Comparison of ENCODE assay signal across 8 cellular contexts in genomic region chr2:235050992-235051351, GRCh38.
DNase-seq lines count a peak whose midpoint lies in the region; ATAC-seq, FAIRE-seq and TF ChIP-seq lines count a peak whose summit lies in the region.

No MANE protein-coding gene starts in this region.

- TF ChIP-seq CTCF in WERI-Rb-1 (IDR thresholded peaks at IDR 0.05; ENCODE audit: low read depth, low read length) (0 out of 2 replicates have a peak, but pooled peaks have one; percentile 9), pancreas (IDR thresholded peaks at IDR 0.05) (no peak)

- H3K27ac ChIP-seq in WERI-Rb-1 (peak overlapping the region; percentile 46), pancreas (peak overlapping the region; percentile 87 to 94 (median 88))

- H3K9me3 ChIP-seq in WERI-Rb-1 (ENCODE audit: severe bottlenecking) (no peaks in the 10 kb centered on the region), pancreas (no peaks in the 10 kb centered on the region)

- WGBS in pancreas, 2 donors = 1 to 2% methylated on average over 6 of the region's 6 CpGs

- H3K27me3 ChIP-seq in WERI-Rb-1 (ENCODE audit: insufficient read depth, low read depth, severe bottlenecking) (no peaks in the 10 kb centered on the region), pancreas (no peaks in the 10 kb centered on the region)

- H3K4me1 ChIP-seq in pancreas = peaks cover 54 to 80% (median 69%) of the 10 kb centered on the region in 3 donors

- ATAC-seq in Right ventricle myocardium inferior (peak; percentile 90), pancreas (peak; percentile 61 to 73 (median 66)), GM19324 (IDR thresholded peaks at IDR 0.05; ENCODE audit: low FRiP score, unreplicated experiment) (no peak)

- intact Hi-C loops in Right ventricle myocardium inferior (cut with DNase I) (loop anchor here (2.0 kb wide), 1 partner anchor 98 kb away; the partner anchor contains the start of gene SH3BP4), pancreas (cut with DNase I) (loop anchor here in 1 of 3 donors (10.0 kb wide), 1 partner anchor 176 kb away; no protein-coding TSS in a partner anchor)

- FAIRE-seq in pancreas (lab: Jason Lieb, UNC) = peak; percentile 87

- H3K4me3 ChIP-seq in WERI-Rb-1 (ENCODE audit: low read depth, low read length) (no peak overlapping the region), pancreas (no peak overlapping the region)

- peaks cover 85% of the 10 kb centered on the region for H3K36me3 ChIP-seq in WERI-Rb-1
- peaks cover 0 to 47% (median 21%) of the 10 kb centered on the region in 3 donors for H3K36me3 ChIP-seq in pancreas

- peak; percentile 94 for DNase-seq in DMS 273 (lab: John Stamatoyannopoulos, UW; ENCODE audit: unreplicated experiment)
- peak; percentile 72 for DNase-seq in NCI-H1417 treated with DMSO at 0.1 percent for 48 hours (lab: John Stamatoyannopoulos, UW)
- DNase-seq in WERI-Rb-1 = peak; percentile 62
- peak; percentile 92 for DNase-seq in Right ventricle myocardium inferior (ENCODE audit: missing footprints)
- peak; percentile 91 to 99 (median 97) for DNase-seq in pancreas
- DNase-seq in NCI-H2227 (lab: John Stamatoyannopoulos, UW; ENCODE audit: unreplicated experiment) = no peak
- no peak for DNase-seq in KG1 (lab: John Stamatoyannopoulos, UW)

Comparison
In these comparisons a context has a peak if more than half of its experiments do, and no peak if none do; other contexts are left out.
1. DNase-seq: peak in DMS 273 (single experiment), NCI-H1417 treated with DMSO at 0.1 percent for 48 hours (single experiment), WERI-Rb-1 (single experiment), Right ventricle myocardium inferior (single experiment) and pancreas (6 of 6); none in NCI-H2227 (single experiment) and KG1 (single experiment).